In the genomic region with DNA sequence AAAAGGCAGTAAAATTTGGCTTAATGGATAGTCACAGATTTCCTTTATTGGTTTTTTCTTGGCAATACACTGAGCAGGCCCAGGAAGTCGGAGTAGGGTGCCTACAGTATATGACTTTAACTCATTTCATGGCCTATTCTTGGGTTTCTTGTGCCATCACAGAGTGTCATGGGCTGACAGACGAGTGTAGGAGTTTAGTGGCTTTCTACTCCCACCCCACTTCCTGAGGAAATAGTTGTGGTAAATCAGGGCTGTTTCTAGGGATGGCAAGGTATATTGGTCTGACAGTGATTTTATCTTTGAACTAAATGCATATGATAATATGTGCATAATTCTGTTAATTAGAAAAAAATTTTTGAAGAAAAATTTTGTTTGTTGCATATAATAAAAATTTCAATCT, we compare ENCODE assay signal across 13 cellular contexts.
A peak's percentile ranks its signal among the peaks of the same experiment; 100 is the strongest.
DNase-seq lines count a peak whose midpoint lies in the region; ATAC-seq and TF ChIP-seq lines count a peak whose summit lies in the region.
"Had no signal": no experiment of that assay in that cellular context is flagged by ENCODE, and none has a peak within 500 bp of the region (broad histone marks: within the 10 kb centered on the region; RNA-seq: fewer than 3 reads in every experiment).

No MANE protein-coding gene starts in this region.

- CTCF ChIA-PET in T-cell (lab: Charles Lee) = no interaction called here

- no peak overlapping the region for H3K4me3 ChIP-seq in CD4-positive, CD25-positive, alpha-beta regulatory T cell (ENCODE audit: low read depth, low read length)
- H3K4me3 ChIP-seq in tibial nerve = no peak overlapping the region
- H3K4me3 ChIP-seq: BLaER1 treated with 17β-estradiol and CSF1 and Interleukin-3, amounts not matched to agents 10 nM and 100 nM had no signal

- peak overlapping the region in 2 of 3 donors; percentile 32 to 34 for H3K27ac Mint-ChIP-seq in CD4-positive, CD25-positive, alpha-beta regulatory T cell
- peak overlapping the region; percentile 50 to 73 for H3K27ac Mint-ChIP-seq in T-cell

- peaks cover 4% of the 10 kb centered on the region for H3K27me3 Mint-ChIP-seq in CD4-positive, CD25-positive, alpha-beta regulatory T cell
- no peaks in the 10 kb centered on the region for H3K27me3 Mint-ChIP-seq in T-cell

- H3K9me3 Mint-ChIP-seq in CD4-positive, CD25-positive, alpha-beta regulatory T cell = peaks cover 0 to 3% (median 1%) of the 10 kb centered on the region in 7 donors
- H3K9me3 Mint-ChIP-seq in T-cell = no peaks in the 10 kb centered on the region

- H3K27me3 ChIP-seq in CD4-positive, CD25-positive, alpha-beta regulatory T cell (ENCODE audit: control insufficient read depth, insufficient read depth, low read length) = no peaks in the 10 kb centered on the region
- no peaks in the 10 kb centered on the region for H3K27me3 ChIP-seq in tibial nerve

- H3K4me3 Mint-ChIP-seq in CD4-positive, CD25-positive, alpha-beta regulatory T cell = peak overlapping the region in 2 of 4 donors; percentile 38 to 50
- peak overlapping the region in 1 of 3 donors; percentile 25 for H3K4me3 Mint-ChIP-seq in T-cell

- H3K4me1 Mint-ChIP-seq in CD4-positive, CD25-positive, alpha-beta regulatory T cell = peaks cover 20 to 77% (median 65%) of the 10 kb centered on the region in 4 donors
- H3K4me1 Mint-ChIP-seq in T-cell = peaks cover 59 to 72% (median 60%) of the 10 kb centered on the region in 3 donors

- POLR2A ChIA-PET in T-cell (lab: Charles Lee) = no interaction called here

- peaks cover 14% of the 10 kb centered on the region for H3K36me3 Mint-ChIP-seq in CD4-positive, CD25-positive, alpha-beta regulatory T cell
- H3K36me3 Mint-ChIP-seq in T-cell = peaks cover 18% of the 10 kb centered on the region

- WGBS in tibial nerve, 2 donors = 76 to 77% methylated on average over 2 of the region's 2 CpGs

- ATAC-seq in CD4-positive, CD25-positive, alpha-beta regulatory T cell (ENCODE audit: low read depth in 2 of 2) = peak; percentile 55 to 56
- ATAC-seq in GM18867 (IDR thresholded peaks at IDR 0.05; ENCODE audit: unreplicated experiment) = peak; percentile 54
- peak; percentile 40 to 86 (median 82) for ATAC-seq in T-cell (replicated peaks in 1 of 4)

- peak in 1 of 3 donors; percentile 79 for DNase-seq in CD4-positive, CD25-positive, alpha-beta regulatory T cell
- DNase-seq in T-cell (peak in 10 of 34 experiments; percentile 1 to 28 (median 7)), substantia nigra (lab: John Stamatoyannopoulos, UW) (no peak), tibial nerve (ENCODE audit: low spot score in 2 of 2) (no peak), D341Med (ENCODE audit: low spot score) (no peak)
- peak; percentile 4 for DNase-seq in activated naive CD8-positive, alpha-beta T cell treated with anti-CD3 and anti-CD28 coated beads, Interleukin-2, amount 50 U/mL, for 16 hours (ENCODE audit: low read depth, low spot score)
- no peak for DNase-seq in effector CD4-positive, alpha-beta T cell
- DNase-seq: NCI-H2029, NCI-H774, SHP77 had no signal

- TF ChIP-seq CTCF in tibial nerve (IDR thresholded peaks at IDR 0.05) = no peak

- H3K9me3 ChIP-seq in CD4-positive, CD25-positive, alpha-beta regulatory T cell (ENCODE audit: control insufficient read depth in 2 of 2, low read length in 2 of 2) = no peaks in the 10 kb centered on the region
- no peaks in the 10 kb centered on the region for H3K9me3 ChIP-seq in tibial nerve
- H3K9me3 ChIP-seq: BLaER1 treated with 17β-estradiol and CSF1 and Interleukin-3, amounts not matched to agents 10 nM and 100 nM had no signal

- H3K36me3 ChIP-seq in CD4-positive, CD25-positive, alpha-beta regulatory T cell (ENCODE audit: control insufficient read depth, insufficient read depth, low read length) = peaks cover 1% of the 10 kb centered on the region
- no peaks in the 10 kb centered on the region for H3K36me3 ChIP-seq in tibial nerve
- H3K36me3 ChIP-seq: BLaER1 treated with 17β-estradiol and CSF1 and Interleukin-3, amounts not matched to agents 10 nM and 100 nM had no signal

- peaks cover 11% of the 10 kb centered on the region for H3K4me1 ChIP-seq in CD4-positive, CD25-positive, alpha-beta regulatory T cell (ENCODE audit: control insufficient read depth, insufficient read depth, low read length, poor library complexity, severe bottlenecking)
- peaks cover 0 to 9% (median 0%) of the 10 kb centered on the region in 4 donors for H3K4me1 ChIP-seq in tibial nerve

- TF ChIP-seq POLR2A in tibial nerve (IDR thresholded peaks at IDR 0.05) = no peak

- TF ChIP-seq EP300 in tibial nerve (IDR thresholded peaks at IDR 0.05) = no peak

- H3K27ac ChIP-seq in CD4-positive, CD25-positive, alpha-beta regulatory T cell (ENCODE audit: insufficient read depth, low read length, poor library complexity, severe bottlenecking) = no peak overlapping the region
- H3K27ac ChIP-seq in substantia nigra (ENCODE audit: low read depth, low read length, poor library complexity, severe bottlenecking) (no peak overlapping the region), tibial nerve (no peak overlapping the region)
- H3K27ac ChIP-seq: BLaER1 treated with 17β-estradiol and CSF1 and Interleukin-3, amounts not matched to agents 10 nM and 100 nM; KMS-11 had no signal
